Comparison of ENCODE assay signal across 13 cellular contexts in genomic region chr1:41046347-41046775, GRCh38. TPM values are rescaled to one million over a fixed set of nuclear protein-coding genes. Genes with fewer than 3 reads are reported as not detected.
DNase-seq lines count a peak whose midpoint lies in the region; ATAC-seq and FAIRE-seq lines count a peak whose summit lies in the region.
"Had no signal": no experiment of that assay in that cellular context is flagged by ENCODE, and none has a peak within 500 bp of the region (broad histone marks: within the 10 kb centered on the region; RNA-seq: fewer than 3 reads in every experiment).

No MANE protein-coding gene starts in this region.

- peaks cover 0 to 29% (median 26%) of the 10 kb centered on the region in 5 donors for H3K4me1 ChIP-seq in subcutaneous abdominal adipose tissue (ENCODE audit: control insufficient read depth in 5 of 5, insufficient read depth in 5 of 5, low read length in 5 of 5)

- FAIRE-seq in HTR-8/SVneo (lab: Jason Lieb, UNC) = peak; percentile 40
- FAIRE-seq: GM12892 had no signal

- H3K4me3 ChIP-seq in subcutaneous abdominal adipose tissue (ENCODE audit: low read depth in 1 of 5, low read length in 5 of 5) = no peak overlapping the region
- H3K4me3 ChIP-seq: PC-9 had no signal

- no peaks in the 10 kb centered on the region for H3K9me3 ChIP-seq in subcutaneous abdominal adipose tissue (ENCODE audit: control insufficient read depth in 5 of 5, low read length in 5 of 5)

- no peak overlapping the region for H3K9ac ChIP-seq in subcutaneous abdominal adipose tissue (ENCODE audit: low read length in 5 of 5)

- no peak for DNase-seq in HTR-8/SVneo (ENCODE audit: insufficient read length, low spot score)
- peak; percentile 53 for DNase-seq in left lobe of liver (ENCODE audit: low spot score)
- DNase-seq in SW 1271 (lab: John Stamatoyannopoulos, UW) = no peak
- DNase-seq in NCI-H446 treated with DMSO at 0.1 percent for 48 hours (lab: John Stamatoyannopoulos, UW) = no peak
- DNase-seq in UCSD-AML1 (lab: John Stamatoyannopoulos, UW; ENCODE audit: unreplicated experiment) = no peak
- DNase-seq: activated CD4-positive, alpha-beta memory T cell treated with anti-CD3 and anti-CD28 coated beads, Interleukin-2, amount 10 ng/mL, durations not matched to agents 7 days and 5 days; activated naive CD4-positive, alpha-beta T cell; NCI-H2227 treated with DMSO at 0.1 percent for 48 hours had no signal

- H3K36me3 ChIP-seq in subcutaneous abdominal adipose tissue (ENCODE audit: control insufficient read depth in 5 of 5, insufficient read depth in 5 of 5, low read length in 5 of 5) = peaks cover 6 to 35% (median 21%) of the 10 kb centered on the region in 5 donors

- H3K27me3 ChIP-seq in subcutaneous abdominal adipose tissue (ENCODE audit: control insufficient read depth in 5 of 5, insufficient read depth in 4 of 5, low read length in 5 of 5) = no peaks in the 10 kb centered on the region

- H3K27ac ChIP-seq in cingulate gyrus (ENCODE audit: low read depth, low read length) (peak overlapping the region; percentile 40), subcutaneous abdominal adipose tissue (ENCODE audit: low read depth, low read length) (peak overlapping the region; percentile 26)
- H3K27ac ChIP-seq: PC-9 had no signal

- ATAC-seq in left lobe of liver (peak; percentile 64), HG03378 (IDR thresholded peaks at IDR 0.05; ENCODE audit: unreplicated experiment) (no peak)

RNA-seq across cellular contexts. Expression of gene SLFNL1, which starts 24.8 kb away (rescaled TPM):
- total RNA-seq in left lobe of liver = not detected
